Comparison of ENCODE assay signal across 10 cellular contexts in genomic region chr1:165235777-165236285, GRCh38.
DNase-seq lines count a peak whose midpoint lies in the region; ATAC-seq and TF ChIP-seq lines count a peak whose summit lies in the region.
"Had no signal": no experiment of that assay in that cellular context is flagged by ENCODE, and none has a peak within 500 bp of the region (broad histone marks: within the 10 kb centered on the region; RNA-seq: fewer than 3 reads in every experiment).

No MANE protein-coding gene starts in this region.

- TF ChIP-seq POLR2A in uterus (IDR thresholded peaks at IDR 0.05), result no peak

- H3K4me1 ChIP-seq in uterus, result peaks cover 0 to 6% of the 10 kb centered on the region in 2 donors

- no peak overlapping the region for H3K4me3 Mint-ChIP-seq in natural killer cell
- H3K4me3 Mint-ChIP-seq: activated B cell treated with CpG ODN at 0.5 μM for 24 hours, B cell had no signal

- peaks cover 41 to 66% of the 10 kb centered on the region in 2 donors for H3K27me3 Mint-ChIP-seq in natural killer cell (ENCODE audit: low read depth in 2 of 2)

- H3K36me3 ChIP-seq in uterus, result no peaks in the 10 kb centered on the region

- TF ChIP-seq CTCF in uterus (IDR thresholded peaks at IDR 0.05), result no peak
- no peak for TF ChIP-seq CTCF in natural killer cell (IDR thresholded peaks at IDR 0.05)

- intact Hi-C loops in Right ventricle myocardium superior (cut with DNase I) (no loop called here), Right ventricle myocardium inferior (cut with DNase I) (no loop called here), uterus (cut with DNase I; ENCODE audit: low total_unique reads) (no loop called here), natural killer cell (cut with micrococcal nuclease) (no loop called here)

- peak; percentile 46 for ATAC-seq in Right ventricle myocardium superior (ENCODE audit: poor library complexity)
- ATAC-seq in Right ventricle myocardium inferior, result no peak
- ATAC-seq in GM18867 (IDR thresholded peaks at IDR 0.05; ENCODE audit: unreplicated experiment), result no peak
- ATAC-seq in natural killer cell, result no peak

- peak overlapping the region; percentile 20 to 28 for H3K4me3 ChIP-seq in uterus

- H3K9me3 Mint-ChIP-seq in natural killer cell, result no peaks in the 10 kb centered on the region
- H3K9me3 Mint-ChIP-seq: activated B cell treated with CpG ODN at 0.5 μM for 24 hours had no signal

- no peaks in the 10 kb centered on the region for H3K36me3 Mint-ChIP-seq in natural killer cell

- no peaks in the 10 kb centered on the region for H3K9me3 ChIP-seq in uterus

- H3K4me1 Mint-ChIP-seq in natural killer cell, result peaks cover 0 to 4% of the 10 kb centered on the region in 2 donors
- H3K4me1 Mint-ChIP-seq: B cell had no signal

- H3K27ac ChIP-seq in uterus, result no peak overlapping the region

- H3K27me3 ChIP-seq in uterus, result peaks cover 0 to 3% of the 10 kb centered on the region in 2 donors

- no peak overlapping the region for H3K27ac Mint-ChIP-seq in natural killer cell
- H3K27ac Mint-ChIP-seq: activated B cell treated with CpG ODN at 0.5 μM for 24 hours, B cell had no signal

- DNase-seq in Right ventricle myocardium superior (no peak), Right ventricle myocardium inferior (ENCODE audit: missing footprints) (no peak), astrocyte of the hippocampus (ENCODE audit: low read depth, low spot score) (peak; percentile 11), medulla oblongata (ENCODE audit: extremely low spot score) (peak; percentile 12), uterus (no peak), activated gamma-delta T cell (lab: John Stamatoyannopoulos, UW) (no peak), natural killer cell (no peak)
- DNase-seq: activated B cell treated with CpG ODN at 0.5 μM for 24 hours had no signal

Comparison
In these comparisons a context has a peak if more than half of its experiments do, and no peak if none do; other contexts are left out.
1. DNase-seq: peak in astrocyte of the hippocampus (single experiment) and medulla oblongata (single experiment); none in Right ventricle myocardium superior (single experiment), Right ventricle myocardium inferior (single experiment), uterus (0 of 2), activated gamma-delta T cell (single experiment) and natural killer cell (single experiment).